In the genomic region with DNA sequence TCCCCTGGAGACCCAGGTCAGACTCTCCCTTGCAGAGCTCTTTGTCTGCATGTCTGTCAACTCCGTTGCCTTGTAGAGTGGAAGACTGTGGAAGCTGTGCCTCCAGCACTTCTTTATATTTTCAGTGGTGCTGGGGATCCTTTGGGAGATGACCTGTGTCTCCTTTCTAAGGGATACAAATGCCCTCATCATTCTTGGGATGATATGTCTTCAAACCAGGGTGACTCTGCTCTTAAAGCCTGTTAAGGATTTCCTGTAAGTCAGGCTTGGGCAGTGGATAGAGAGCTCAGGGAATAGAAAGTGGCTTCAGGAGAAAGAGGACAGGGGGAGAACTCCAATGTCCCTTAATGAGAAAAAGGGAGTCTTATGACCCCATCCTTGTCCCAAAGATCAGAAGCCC, we compare ENCODE assay signal across 18 cellular contexts. TPM values are rescaled to one million over a fixed set of nuclear protein-coding genes. Genes with fewer than 3 reads are reported as not detected.
DNase-seq lines count a peak whose midpoint lies in the region; ATAC-seq and TF ChIP-seq lines count a peak whose summit lies in the region.
"Had no signal": no experiment of that assay in that cellular context is flagged by ENCODE, and none has a peak within 500 bp of the region (broad histone marks: within the 10 kb centered on the region; RNA-seq: fewer than 3 reads in every experiment).

No MANE protein-coding gene starts in this region.

- H3K4me3 ChIP-seq in Caco-2 (ENCODE audit: low read depth, low read length) (no peak overlapping the region), Peyer's patch (peak overlapping the region in 1 of 4 donors; percentile 66), kidney epithelial cell (ENCODE audit: low read depth, low read length) (peak overlapping the region; percentile 68), skeletal muscle cell (ENCODE audit: low read depth, low read length) (peak overlapping the region; percentile 60), endodermal cell (ENCODE audit: low read length) (no peak overlapping the region), gastrocnemius medialis (no peak overlapping the region)
- H3K4me3 ChIP-seq: body of pancreas, MG63 had no signal

- H3K4me3 Mint-ChIP-seq in Caco-2 (ENCODE audit: unreplicated experiment) (peak overlapping the region; percentile 2), endodermal cell (no peak overlapping the region)
- H3K4me3 Mint-ChIP-seq: activated naive CD4-positive, alpha-beta T cell treated with anti-CD3 and anti-CD28 coated beads for 36 hours; dendritic cell treated with granulocyte-macrophage colony-stimulating factor and Interleukin-4, amounts not matched to agents 40 ng/mL and 50 ng/mL, for 4 days had no signal

- H3K36me3 Mint-ChIP-seq in Caco-2 (ENCODE audit: insufficient read depth, unreplicated experiment) (no peaks in the 10 kb centered on the region), endodermal cell (ENCODE audit: low read depth) (no peaks in the 10 kb centered on the region)

- H3K4me1 Mint-ChIP-seq in Caco-2 (ENCODE audit: low read depth, unreplicated experiment) (peaks cover 22% of the 10 kb centered on the region), endodermal cell (peaks cover 7% of the 10 kb centered on the region)

- H3K9me3 Mint-ChIP-seq in Caco-2 (ENCODE audit: unreplicated experiment): no peaks in the 10 kb centered on the region
- H3K9me3 Mint-ChIP-seq in endodermal cell: no peaks in the 10 kb centered on the region
- H3K9me3 Mint-ChIP-seq: activated naive CD4-positive, alpha-beta T cell treated with anti-CD3 and anti-CD28 coated beads for 36 hours; dendritic cell treated with granulocyte-macrophage colony-stimulating factor and Interleukin-4, amounts not matched to agents 40 ng/mL and 50 ng/mL, for 4 days had no signal

- intact Hi-C loops in Caco-2 (cut with micrococcal nuclease; ENCODE audit: unreplicated experiment): no loop called here
- intact Hi-C loops in gastrocnemius medialis (cut with DNase I; ENCODE audit: low total_unique reads): no loop called here

- H3K4me1 ChIP-seq in Caco-2 (peaks cover 21% of the 10 kb centered on the region), Peyer's patch (peaks cover 0 to 60% (median 9%) of the 10 kb centered on the region in 4 donors), endodermal cell (ENCODE audit: control insufficient read depth, insufficient read depth, low read length) (no peaks in the 10 kb centered on the region), gastrocnemius medialis (peaks cover 9 to 20% of the 10 kb centered on the region in 2 donors)

- CTCF ChIA-PET in Caco-2 (lab: Charles Lee): interaction anchor here (0.9 to 2.8 kb wide), 8 partner anchors 9 to 253 kb away, joined by 3 to 13 read pairs (median 4); no protein-coding TSS in a partner anchor

- no TSS peak for BruUV-seq in Caco-2 (replicated peaks; lab: Mats Ljungman, UMichigan)

- H3K27ac Mint-ChIP-seq in Caco-2 (ENCODE audit: unreplicated experiment): no peak overlapping the region
- no peak overlapping the region for H3K27ac Mint-ChIP-seq in endodermal cell
- H3K27ac Mint-ChIP-seq: activated naive CD4-positive, alpha-beta T cell treated with anti-CD3 and anti-CD28 coated beads for 36 hours had no signal

- no peaks in the 10 kb centered on the region for H3K9me3 ChIP-seq in Caco-2
- no peaks in the 10 kb centered on the region for H3K9me3 ChIP-seq in Peyer's patch
- H3K9me3 ChIP-seq in endodermal cell (ENCODE audit: control insufficient read depth, low read length): no peaks in the 10 kb centered on the region
- H3K9me3 ChIP-seq in gastrocnemius medialis: no peaks in the 10 kb centered on the region
- H3K9me3 ChIP-seq: body of pancreas, esophagus muscularis mucosa, MG63 had no signal

- POLR2A ChIA-PET in Caco-2 (lab: Charles Lee): no interaction called here

- H3K36me3 ChIP-seq in Caco-2 (ENCODE audit: control insufficient read depth, insufficient read depth, low read length): no peaks in the 10 kb centered on the region
- peaks cover 0 to 12% (median 0%) of the 10 kb centered on the region in 3 donors for H3K36me3 ChIP-seq in Peyer's patch
- H3K36me3 ChIP-seq in kidney epithelial cell (ENCODE audit: control insufficient read depth, insufficient read depth, low read length): peaks cover 3% of the 10 kb centered on the region
- H3K36me3 ChIP-seq in endodermal cell (ENCODE audit: control insufficient read depth, insufficient read depth, low read length): no peaks in the 10 kb centered on the region
- H3K36me3 ChIP-seq in gastrocnemius medialis: no peaks in the 10 kb centered on the region
- H3K36me3 ChIP-seq: esophagus muscularis mucosa had no signal

- TF ChIP-seq CTCF in Caco-2 (IDR thresholded peaks at IDR 0.05; ENCODE audit: insufficient read depth in 1 of 2, low read depth in 1 of 2, low read length in 1 of 2, severe bottlenecking in 1 of 2, unreplicated experiment in 1 of 2) (no peak), Peyer's patch (IDR thresholded peaks at IDR 0.05) (no peak), kidney epithelial cell (IDR thresholded peaks at IDR 0.05; ENCODE audit: insufficient read depth, low read length, poor library complexity, severe bottlenecking) (no peak), endodermal cell (conservative IDR thresholded peaks at IDR 0.05) (no peak), gastrocnemius medialis (IDR thresholded peaks at IDR 0.05 in 4 of 5, conservative IDR thresholded peaks at IDR 0.05 in 1 of 5) (no peak)

- DNase-seq in Caco-2 (no peak), Peyer's patch (no peak), kidney epithelial cell (ENCODE audit: low read depth) (no peak), skeletal muscle cell (ENCODE audit: low read depth) (no peak), endodermal cell (no peak), gastrocnemius medialis (no peak)
- DNase-seq: activated naive CD4-positive, alpha-beta T cell treated with anti-CD3 and anti-CD28 coated beads for 36 hours; body of pancreas; H7; hippocampal formation; MG63; NCI-H1694 treated with DMSO at 0.1 percent for 48 hours; SIG-M5; stimulated activated naive CD4-positive, alpha-beta T cell treated with Interleukin-2 at 50 U/mL for 16 hours had no signal

- H3K27me3 ChIP-seq in Caco-2 (replicated peaks; ENCODE audit: control insufficient read depth, insufficient read depth, low read length) (peaks cover 12% of the 10 kb centered on the region), Peyer's patch (no peaks in the 10 kb centered on the region), kidney epithelial cell (ENCODE audit: control insufficient read depth, insufficient read depth, low read length) (no peaks in the 10 kb centered on the region), endodermal cell (ENCODE audit: control insufficient read depth, insufficient read depth, low read length, poor library complexity, severe bottlenecking) (peaks cover 100% of the 10 kb centered on the region), gastrocnemius medialis (peaks cover 46 to 65% (median 51%) of the 10 kb centered on the region in 3 donors)
- H3K27me3 ChIP-seq: MG63 had no signal

- WGBS in endodermal cell (ENCODE audit: insufficient coverage in 1 of 2, insufficient read length in 1 of 2), 2 experiments: 0 to 48% methylated on average over 1 of the region's 1 CpG

- TF ChIP-seq POLR2A in Peyer's patch (IDR thresholded peaks at IDR 0.05) (no peak), gastrocnemius medialis (IDR thresholded peaks at IDR 0.05) (no peak)

- ATAC-seq in gastrocnemius medialis: no peak
- no peak for ATAC-seq in HG02938 (IDR thresholded peaks at IDR 0.05; ENCODE audit: unreplicated experiment)
- no peak for ATAC-seq in HG02840 (IDR thresholded peaks at IDR 0.05; ENCODE audit: low FRiP score, unreplicated experiment)
- ATAC-seq: body of pancreas had no signal

- H3K27ac ChIP-seq in Peyer's patch: peak overlapping the region; percentile 11 to 92 (median 54)
- no peak overlapping the region for H3K27ac ChIP-seq in endodermal cell (ENCODE audit: low read depth, low read length)
- peak overlapping the region in 1 of 4 donors; percentile 62 for H3K27ac ChIP-seq in gastrocnemius medialis
- H3K27ac ChIP-seq: body of pancreas had no signal

- peaks cover 37% of the 10 kb centered on the region for H3K27me3 Mint-ChIP-seq in Caco-2 (ENCODE audit: insufficient read depth, unreplicated experiment)
- H3K27me3 Mint-ChIP-seq in endodermal cell (ENCODE audit: insufficient read depth): peaks cover 100% of the 10 kb centered on the region

- in situ Hi-C loops in gastrocnemius medialis (cut with MboI; ENCODE audit: low sequenced_read_pairs in 4 of 4): no loop called here

- no peak overlapping the region for H3K9ac ChIP-seq in endodermal cell (ENCODE audit: extremely low read depth, low read length, poor library complexity, severe bottlenecking)

RNA-seq across cellular contexts. Expression of a gene that starts 1.5 kb away (rescaled TPM):
- total RNA-seq in Caco-2 (2022): 7.2 and 10.1 TPM in 2 replicates
- total RNA-seq in Peyer's patch: 10 to 100 TPM; 37.0 to 89.3 (median 65.4) TPM
- total RNA-seq in kidney epithelial cell: 24.0 and 31.1 TPM in 2 replicates
- total RNA-seq in endodermal cell: not detected
- 36.0 TPM for polyA plus RNA-seq in endodermal cell (2013, experiment 1 of 2)
- 33.5 TPM for polyA plus RNA-seq in endodermal cell (2013, experiment 2 of 2)
- 1 to 10 TPM; 1.3 to 5.5 (median 2.2) TPM for total RNA-seq in gastrocnemius medialis

RNA-seq across cellular contexts. Expression of a gene that starts 5.1 kb away (rescaled TPM):
- total RNA-seq in Caco-2 (2022) (not detected in 2 replicates), Peyer's patch (10 to 100 TPM in 3 of 4 donors, 1 to 10 TPM in 1; 7.7 to 22.5 (median 15.0) TPM), kidney epithelial cell (3.6 and 3.8 TPM in 2 replicates), endodermal cell (not detected), gastrocnemius medialis (not detected)
- polyA plus RNA-seq in endodermal cell (2013, experiment 1 of 2): 5.3 TPM
- polyA plus RNA-seq in endodermal cell (2013, experiment 2 of 2): 2.5 TPM
- total RNA-seq: activated naive CD4-positive, alpha-beta T cell treated with anti-CD3 and anti-CD28 coated beads for 36 hours; H7 had no signal

RNA-seq across cellular contexts. Expression of a gene that starts 10.4 kb away (rescaled TPM):
- total RNA-seq in Caco-2 (2022): 3.4 and 3.9 TPM in 2 replicates
- total RNA-seq in Peyer's patch: 1 to 10 TPM; 1.8 to 6.6 (median 5.1) TPM
- 3.6 and 4.4 TPM in 2 replicates for total RNA-seq in kidney epithelial cell
- total RNA-seq in endodermal cell: not detected
- 3.5 TPM for polyA plus RNA-seq in endodermal cell (2013, experiment 1 of 2)
- 3.4 TPM for polyA plus RNA-seq in endodermal cell (2013, experiment 2 of 2)
- total RNA-seq in gastrocnemius medialis: 1 to 10 TPM in 1 of 4 donors, under 1 TPM in 3; 0.18 to 1.8 (median 0.51) TPM

RNA-seq across cellular contexts. Expression of a gene that starts 16.3 kb away (rescaled TPM):
- 1.8 and 1.9 TPM in 2 replicates for total RNA-seq in Caco-2 (2022)
- 10 to 100 TPM; 34.3 to 98.4 (median 66.7) TPM for total RNA-seq in Peyer's patch
- total RNA-seq in kidney epithelial cell: 29.8 and 30.7 TPM in 2 replicates
- total RNA-seq in endodermal cell: not detected
- 14.4 TPM for polyA plus RNA-seq in endodermal cell (2013, experiment 1 of 2)
- 10.0 TPM for polyA plus RNA-seq in endodermal cell (2013, experiment 2 of 2)
- 1 to 10 TPM in 2 of 4 donors, under 1 TPM in 2; 0.55 to 3.0 (median 1.3) TPM for total RNA-seq in gastrocnemius medialis
- total RNA-seq: activated naive CD4-positive, alpha-beta T cell treated with anti-CD3 and anti-CD28 coated beads for 36 hours; H7 had no signal

RNA-seq across cellular contexts. Expression of a gene that starts 22.3 kb away (rescaled TPM):
- total RNA-seq in Caco-2 (2022): 23.7 and 28.2 TPM in 2 replicates
- 10 to 100 TPM; 10.7 to 22.8 (median 19.0) TPM for total RNA-seq in Peyer's patch
- 26.3 and 27.2 TPM in 2 replicates for total RNA-seq in kidney epithelial cell
- total RNA-seq in endodermal cell: not detected
- 5.6 TPM for polyA plus RNA-seq in endodermal cell (2013, experiment 1 of 2)
- 6.0 TPM for polyA plus RNA-seq in endodermal cell (2013, experiment 2 of 2)
- 1 to 10 TPM in 1 of 4 donors, under 1 TPM in 3; 0.36 to 3.0 (median 0.65) TPM for total RNA-seq in gastrocnemius medialis

Comparison
In these comparisons a context has a peak if more than half of its experiments do, and no peak if none do; other contexts are left out.
1. H3K4me3 ChIP-seq: peak in kidney epithelial cell (single experiment) and skeletal muscle cell (single experiment); none in Caco-2 (single experiment), endodermal cell (single experiment) and gastrocnemius medialis (0 of 4).